ENCODE assay signal across 27 cellular contexts in the genomic region with DNA sequence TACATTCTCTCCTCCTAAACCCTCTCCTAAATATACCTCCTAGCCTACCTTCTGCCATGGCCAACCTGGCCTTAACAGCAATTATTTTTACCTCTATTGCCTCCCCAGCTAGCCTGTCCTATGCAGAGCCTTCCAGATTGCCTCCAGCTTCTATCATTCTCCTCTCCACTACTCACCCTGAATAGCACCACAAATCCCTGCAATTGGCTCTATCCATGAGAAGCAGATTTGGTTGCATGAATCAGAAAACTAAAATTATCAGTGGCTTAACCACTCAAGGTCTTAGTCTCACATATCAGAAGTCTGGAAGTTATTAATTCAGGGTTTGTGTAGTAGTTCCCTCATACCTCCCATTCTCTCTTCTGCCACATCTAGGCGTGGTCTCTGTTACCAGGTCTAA.
"Had no signal": no experiment of that assay in that cellular context is flagged by ENCODE, and none has a peak within 500 bp of the region (broad histone marks: within the 10 kb centered on the region; RNA-seq: fewer than 3 reads in every experiment).

No MANE protein-coding gene starts in this region.

- DNase-seq: activated CD4-positive, alpha-beta memory T cell treated with anti-CD3 and anti-CD28 coated beads for 36 hours; activated CD4-positive, alpha-beta T cell treated with anti-CD3 and anti-CD28 coated beads for 36 hours; activated CD4-positive, alpha-beta T cell treated with anti-CD3 and anti-CD28 coated beads, Interleukin-2, amount 10 ng/mL, durations not matched to agents 24 days and 14 days; activated CD4-positive, CD25-positive, alpha-beta regulatory T cell; activated CD4-positive, CD25-positive, alpha-beta regulatory T cell treated with anti-CD3 and anti-CD28 coated beads, Interleukin-2, amount 50 U/mL, for 72 hours; activated CD8-positive, alpha-beta memory T cell treated with anti-CD3 and anti-CD28 coated beads, Interleukin-2, amount 10 ng/mL, durations not matched to agents 7 days and 5 days; activated CD8-positive, alpha-beta memory T cell treated with anti-CD3 and anti-CD28 coated beads, Interleukin-2, amount 50 U/mL, for 4 hours; activated CD8-positive, alpha-beta T cell treated with anti-CD3 and anti-CD28 coated beads, Interleukin-2, amount 10 ng/mL, durations not matched to agents 7 days and 5 days; activated effector memory CD4-positive, alpha-beta T cell treated with anti-CD3 and anti-CD28 coated beads, Interleukin-2, amount 50 U/mL, for 16 hours; activated naive CD4-positive, alpha-beta T cell treated with anti-CD3 and anti-CD28 coated beads for 36 hours; activated naive CD8-positive, alpha-beta T cell treated with anti-CD3 and anti-CD28 coated beads for 36 hours; activated T-cell treated with anti-CD3 and anti-CD28 coated beads, Interleukin-2, amount 50 U/mL, for 1 hour; activated T-cell treated with anti-CD3 and anti-CD28 coated beads, Interleukin-2, amount 50 U/mL, for 48 hours; amniotic stem cell; anterior cingulate cortex; body of pancreas; caudate nucleus; cortex of kidney; dermis blood vessel endothelial cell; effector CD8-positive, alpha-beta T cell; esophagus squamous epithelium; foreskin fibroblast; T-helper 2 cell had no signal

- H3K27ac ChIP-seq: body of pancreas, epithelial cell of prostate, esophagus squamous epithelium had no signal

- H3K4me3 ChIP-seq: body of pancreas, esophagus squamous epithelium had no signal

- ATAC-seq: activated CD4-positive, alpha-beta T cell treated with anti-CD3 and anti-CD28 coated beads for 36 hours; activated CD8-positive, alpha-beta memory T cell treated with anti-CD3 and anti-CD28 coated beads, Interleukin-2, amount 10 ng/mL, durations not matched to agents 7 days and 5 days; activated CD8-positive, alpha-beta T cell treated with anti-CD3 and anti-CD28 coated beads, Interleukin-2, amount 10 ng/mL, durations not matched to agents 7 days and 5 days; body of pancreas had no signal

- H3K9me3 ChIP-seq: body of pancreas had no signal

- H3K9me3 Mint-ChIP-seq: activated CD4-positive, alpha-beta T cell treated with anti-CD3 and anti-CD28 coated beads, Interleukin-2, amount 10 ng/mL, durations not matched to agents 24 days and 14 days; activated T-helper 1 cell treated with anti-CD3 and anti-CD28 coated beads, Interleukin-12 subunit alpha, Interleukin-12 subunit beta, Interleukin-2, Interleukin-4 antibody, amounts not matched to agents 30 ng/mL and 10 ng/mL and 1 ng/mL, durations not matched to agents 14 hours and 24 hours and 36 hours; activated T-helper 2 cell treated with anti-CD3 and anti-CD28 coated beads, Interferon-gamma antibody, Interleukin-2, Interleukin-4, amounts not matched to agents 10 μg/mL and 5 μg/mL and 100 μg/mL, durations not matched to agents 14 hours and 24 hours and 36 hours had no signal

- H3K36me3 ChIP-seq: esophagus squamous epithelium had no signal

- H3K4me3 Mint-ChIP-seq: activated CD4-positive, alpha-beta memory T cell treated with anti-CD3 and anti-CD28 coated beads for 36 hours; activated CD4-positive, alpha-beta T cell treated with anti-CD3 and anti-CD28 coated beads for 36 hours; activated CD4-positive, alpha-beta T cell treated with anti-CD3 and anti-CD28 coated beads, Interleukin-2, amount 10 ng/mL, durations not matched to agents 24 days and 14 days; activated CD8-positive, alpha-beta memory T cell treated with anti-CD3 and anti-CD28 coated beads, Interleukin-2, amount 10 ng/mL, durations not matched to agents 7 days and 5 days; activated CD8-positive, alpha-beta T cell treated with anti-CD3 and anti-CD28 coated beads, Interleukin-2, amount 10 ng/mL, durations not matched to agents 7 days and 5 days; activated naive CD4-positive, alpha-beta T cell treated with anti-CD3 and anti-CD28 coated beads for 36 hours; activated naive CD4-positive, alpha-beta T cell treated with anti-CD3 and anti-CD28 coated beads, Interleukin-2, amount 50 U/mL, for 24 hours; activated naive CD8-positive, alpha-beta T cell treated with anti-CD3 and anti-CD28 coated beads for 36 hours; activated T-helper 1 cell treated with anti-CD3 and anti-CD28 coated beads, Interleukin-12 subunit alpha, Interleukin-12 subunit beta, Interleukin-2, Interleukin-4 antibody, amounts not matched to agents 30 ng/mL and 10 ng/mL and 1 ng/mL, durations not matched to agents 14 hours and 24 hours and 36 hours had no signal

- H3K36me3 Mint-ChIP-seq: activated CD4-positive, alpha-beta memory T cell treated with anti-CD3 and anti-CD28 coated beads for 36 hours; activated CD8-positive, alpha-beta memory T cell treated with anti-CD3 and anti-CD28 coated beads, Interleukin-2, amount 10 ng/mL, durations not matched to agents 7 days and 5 days; activated naive CD8-positive, alpha-beta T cell treated with anti-CD3 and anti-CD28 coated beads for 36 hours had no signal

- H3K27ac Mint-ChIP-seq: activated CD4-positive, alpha-beta memory T cell treated with anti-CD3 and anti-CD28 coated beads for 36 hours; activated CD4-positive, alpha-beta T cell treated with anti-CD3 and anti-CD28 coated beads for 36 hours; activated CD4-positive, alpha-beta T cell treated with anti-CD3 and anti-CD28 coated beads, Interleukin-2, amount 10 ng/mL, durations not matched to agents 24 days and 14 days; activated CD8-positive, alpha-beta memory T cell treated with anti-CD3 and anti-CD28 coated beads, Interleukin-2, amount 10 ng/mL, durations not matched to agents 7 days and 5 days; activated CD8-positive, alpha-beta T cell treated with anti-CD3 and anti-CD28 coated beads, Interleukin-2, amount 10 ng/mL, durations not matched to agents 7 days and 5 days; activated naive CD4-positive, alpha-beta T cell treated with anti-CD3 and anti-CD28 coated beads for 36 hours; activated naive CD4-positive, alpha-beta T cell treated with anti-CD3 and anti-CD28 coated beads, Interleukin-2, amount 50 U/mL, for 24 hours; activated naive CD8-positive, alpha-beta T cell treated with anti-CD3 and anti-CD28 coated beads for 36 hours; activated T-helper 1 cell treated with anti-CD3 and anti-CD28 coated beads, Interleukin-12 subunit alpha, Interleukin-12 subunit beta, Interleukin-2, Interleukin-4 antibody, amounts not matched to agents 30 ng/mL and 10 ng/mL and 1 ng/mL, durations not matched to agents 14 hours and 24 hours and 36 hours; activated T-helper 2 cell treated with anti-CD3 and anti-CD28 coated beads, Interferon-gamma antibody, Interleukin-2, Interleukin-4, amounts not matched to agents 10 μg/mL and 5 μg/mL and 100 μg/mL, durations not matched to agents 14 hours and 24 hours and 36 hours had no signal

- H3K4me1 Mint-ChIP-seq: activated CD4-positive, alpha-beta T cell treated with anti-CD3 and anti-CD28 coated beads for 36 hours; activated CD4-positive, alpha-beta T cell treated with anti-CD3 and anti-CD28 coated beads, Interleukin-2, amount 10 ng/mL, durations not matched to agents 24 days and 14 days; activated CD8-positive, alpha-beta memory T cell treated with anti-CD3 and anti-CD28 coated beads, Interleukin-2, amount 10 ng/mL, durations not matched to agents 7 days and 5 days; activated naive CD4-positive, alpha-beta T cell treated with anti-CD3 and anti-CD28 coated beads, Interleukin-2, amount 50 U/mL, for 24 hours; activated naive CD8-positive, alpha-beta T cell treated with anti-CD3 and anti-CD28 coated beads for 36 hours had no signal

- H3K27me3 ChIP-seq: body of pancreas, esophagus squamous epithelium had no signal
